In genomic region chr12:109807954-109808353, GRCh38 we compare ENCODE assay signal across 36 cellular contexts. TPM values are rescaled to one million over a fixed set of nuclear protein-coding genes. Genes with fewer than 3 reads are reported as not detected.
"Had no signal": no experiment of that assay in that cellular context is flagged by ENCODE, and none has a peak within 500 bp of the region (broad histone marks: within the 10 kb centered on the region; RNA-seq: fewer than 3 reads in every experiment).

No MANE protein-coding gene starts in this region.

- DNase-seq: Karpas-422, Kasumi-1, MG63, MM.1S, MV-4-11, NCI-H1048, NCI-H1092, NCI-H1092 treated with DMSO at 0.1 percent for 48 hours, NCI-H1105, NCI-H1105 treated with DMSO at 0.1 percent for 48 hours, NCI-H1417, NCI-H1417 treated with DMSO at 0.1 percent for 48 hours, NCI-H1436, NCI-H1436 treated with DMSO at 0.1 percent for 48 hours, NCI-H146, NCI-H1694, NCI-H1694 treated with DMSO at 0.1 percent for 48 hours, NCI-H187, NCI-H187 treated with DMSO at 0.1 percent for 48 hours, NCI-H1930, NCI-H2029, NCI-H2029 treated with DMSO at 0.1 percent for 48 hours, NCI-H2081, NCI-H2081 treated with DMSO at 0.1 percent for 48 hours, NCI-H2107, NCI-H2171, NCI-H2171 treated with DMSO at 0.1 percent for 48 hours, NCI-H2227 treated with DMSO at 0.1 percent for 48 hours, NCI-H226, NCI-H345, NCI-H446, NCI-H446 treated with DMSO at 0.1 percent for 48 hours, NCI-H510A, NCI-H510A treated with DMSO at 0.1 percent for 48 hours, NCI-H524 had no signal

- H3K9me3 ChIP-seq: MG63 had no signal

- H3K27me3 ChIP-seq: MG63 had no signal

- H3K4me3 ChIP-seq: MG63 had no signal

- H3K36me3 ChIP-seq: MG63 had no signal

RNA-seq across cellular contexts. Expression of gene TRPV4, which starts 25.2 kb away (rescaled TPM):
- total RNA-seq: NCI-H460 had no signal
